In genomic region chr13:24381539-24382265, GRCh38 we compare ENCODE assay signal across 17 cellular contexts.
DNase-seq lines count a peak whose midpoint lies in the region; TF ChIP-seq lines count a peak whose summit lies in the region.
"Had no signal": no experiment of that assay in that cellular context is flagged by ENCODE, and none has a peak within 500 bp of the region (broad histone marks: within the 10 kb centered on the region; RNA-seq: fewer than 3 reads in every experiment).

No MANE protein-coding gene starts in this region.

- H3K9me3 ChIP-seq in HUES48 (ENCODE audit: control insufficient read depth, insufficient read depth, low read length) (no peaks in the 10 kb centered on the region), neuronal stem cell (replicated peaks in 1 of 2; ENCODE audit: control insufficient read depth in 2 of 2, insufficient read depth in 1 of 2, low read depth in 1 of 2, low read length in 2 of 2) (no peaks in the 10 kb centered on the region), suprapubic skin (no peaks in the 10 kb centered on the region)
- H3K9me3 ChIP-seq: BLaER1, pancreas had no signal

- H2BK5ac ChIP-seq in neuronal stem cell (ENCODE audit: low read length): no peak overlapping the region

- H3K4ac ChIP-seq in neuronal stem cell (ENCODE audit: low read length): no peak overlapping the region

- peak overlapping the region; percentile 10 for H3K27ac Mint-ChIP-seq in chondrocyte (ENCODE audit: unreplicated experiment)

- H3K36me3 ChIP-seq in BJ (ENCODE audit: control insufficient read depth, insufficient read depth, low read length): no peaks in the 10 kb centered on the region
- no peaks in the 10 kb centered on the region for H3K36me3 ChIP-seq in HUES48 (ENCODE audit: control insufficient read depth, insufficient read depth, low read length)
- no peaks in the 10 kb centered on the region for H3K36me3 ChIP-seq in neuronal stem cell (replicated peaks in 1 of 2; ENCODE audit: control insufficient read depth in 2 of 2, insufficient read depth in 2 of 2, low read length in 2 of 2)
- no peaks in the 10 kb centered on the region for H3K36me3 ChIP-seq in suprapubic skin
- H3K36me3 ChIP-seq: BLaER1, pancreas had no signal

- no peaks in the 10 kb centered on the region for H3K36me3 Mint-ChIP-seq in chondrocyte (ENCODE audit: low read depth)

- no peak for TF ChIP-seq EP300 in suprapubic skin (IDR thresholded peaks at IDR 0.05)

- H3K18ac ChIP-seq in neuronal stem cell (ENCODE audit: low read length): no peak overlapping the region

- no peaks in the 10 kb centered on the region for H3K27me3 ChIP-seq in BJ (ENCODE audit: control insufficient read depth, insufficient read depth, low read length)
- no peaks in the 10 kb centered on the region for H3K27me3 ChIP-seq in HUES48 (ENCODE audit: control insufficient read depth, insufficient read depth, low read length)
- no peaks in the 10 kb centered on the region for H3K27me3 ChIP-seq in neuronal stem cell (ENCODE audit: control insufficient read depth in 3 of 3, insufficient read depth in 3 of 3, low read depth in 1 of 3, low read length in 3 of 3)
- no peaks in the 10 kb centered on the region for H3K27me3 ChIP-seq in suprapubic skin
- H3K27me3 ChIP-seq: BLaER1, pancreas had no signal

- no peaks in the 10 kb centered on the region for H3K4me1 Mint-ChIP-seq in chondrocyte (ENCODE audit: low read depth)

- no peak overlapping the region for H2BK12ac ChIP-seq in neuronal stem cell (ENCODE audit: low read length)

- H3K23ac ChIP-seq in neuronal stem cell (ENCODE audit: low read depth, low read length, poor library complexity): no peak overlapping the region

- H3K14ac ChIP-seq in neuronal stem cell (ENCODE audit: low read length): no peak overlapping the region

- POLR2A ChIA-PET in BJ (lab: Charles Lee): no interaction called here

- no peaks in the 10 kb centered on the region for H3K79me1 ChIP-seq in neuronal stem cell (ENCODE audit: low read depth, low read length)

- H3K4me3 ChIP-seq in BJ (ENCODE audit: low read depth, low read length): no peak overlapping the region
- no peak overlapping the region for H3K4me3 ChIP-seq in HUES48 (ENCODE audit: low read depth, low read length)
- no peak overlapping the region for H3K4me3 ChIP-seq in neuronal stem cell (ENCODE audit: low read length in 2 of 2)
- no peak overlapping the region for H3K4me3 ChIP-seq in suprapubic skin
- H3K4me3 ChIP-seq: BLaER1, pancreas had no signal

- peaks cover 28% of the 10 kb centered on the region for H3K27me3 Mint-ChIP-seq in chondrocyte (ENCODE audit: low read depth)

- DNase-seq in BJ (ENCODE audit: low read depth) (peak; percentile 1), chondrocyte (ENCODE audit: low spot score) (no peak), neuronal stem cell (ENCODE audit: low spot score) (no peak), foreskin melanocyte (no peak), H4 (ENCODE audit: low spot score) (no peak), NCI-H446 treated with DMSO at 0.1 percent for 48 hours (lab: John Stamatoyannopoulos, UW) (no peak), suprapubic skin (ENCODE audit: low spot score in 2 of 2) (no peak)
- DNase-seq: activated effector memory CD4-positive, alpha-beta T cell treated with anti-CD3 and anti-CD28 coated beads, Interleukin-2, amount 50 U/mL, for 16 hours; dermis blood vessel endothelial cell; DMS153; erythroblast; hippocampal formation; Karpas-422; NCI-H2029 treated with DMSO at 0.1 percent for 48 hours; pancreas had no signal

- no peak for TF ChIP-seq POLR2A in suprapubic skin (IDR thresholded peaks at IDR 0.05)

- H2BK120ac ChIP-seq in neuronal stem cell (ENCODE audit: low read depth, low read length): no peak overlapping the region

- no CpG with 5 or more reads among the region's 14 CpGs for WGBS in neuronal stem cell (ENCODE audit: extremely low coverage in 2 of 2, insufficient read length in 2 of 2, insufficient replicate concordance in 1 of 2), 2 donors
- 87% methylated on average over 8 of the region's 14 CpGs for WGBS in suprapubic skin

- H3K9me3 Mint-ChIP-seq in chondrocyte (ENCODE audit: low read depth): no peaks in the 10 kb centered on the region

- H3K9ac ChIP-seq in HUES48 (ENCODE audit: low read depth, low read length): no peak overlapping the region
- H3K9ac ChIP-seq in neuronal stem cell (ENCODE audit: low read depth, low read length, poor library complexity): no peak overlapping the region
- H3K9ac ChIP-seq: BLaER1 had no signal

- no peak overlapping the region for H3K4me3 Mint-ChIP-seq in chondrocyte (ENCODE audit: unreplicated experiment)

- H2AK5ac ChIP-seq in neuronal stem cell (ENCODE audit: low read depth, low read length): no peak overlapping the region

- no peak overlapping the region for H4K91ac ChIP-seq in neuronal stem cell (ENCODE audit: low read depth, low read length, poor library complexity)

- H3K4me2 ChIP-seq in neuronal stem cell (ENCODE audit: insufficient read depth, low read length, poor library complexity, severe bottlenecking): no peak overlapping the region
- H3K4me2 ChIP-seq: BLaER1 had no signal

- H4K8ac ChIP-seq in neuronal stem cell (ENCODE audit: low read depth, low read length): no peak overlapping the region

- no peak overlapping the region for H2BK15ac ChIP-seq in neuronal stem cell (ENCODE audit: low read length)

- no peaks in the 10 kb centered on the region for H3K4me1 ChIP-seq in HUES48 (ENCODE audit: control insufficient read depth, insufficient read depth, low read length)
- no peaks in the 10 kb centered on the region for H3K4me1 ChIP-seq in neuronal stem cell (ENCODE audit: control insufficient read depth in 2 of 2, insufficient read depth in 1 of 2, low read depth in 1 of 2, low read length in 2 of 2)
- H3K4me1 ChIP-seq in suprapubic skin: no peaks in the 10 kb centered on the region
- H3K4me1 ChIP-seq: BLaER1, pancreas had no signal

- CTCF ChIA-PET in BJ (lab: Yijun Ruan, JAX): no interaction called here

- H3K27ac ChIP-seq in HUES48 (ENCODE audit: low read depth, low read length) (peak overlapping the region; percentile 31), neuronal stem cell (replicated peaks; ENCODE audit: low read length) (no peak overlapping the region), suprapubic skin (no peak overlapping the region)
- H3K27ac ChIP-seq: BLaER1, pancreas had no signal

- TF ChIP-seq CTCF in BJ (IDR thresholded peaks at IDR 0.05; ENCODE audit: insufficient read depth, low read depth, low read length) (no peak), chondrocyte (IDR thresholded peaks at IDR 0.05) (no peak), suprapubic skin (IDR thresholded peaks at IDR 0.05) (no peak)

- peak overlapping the region; percentile 41 for H2AFZ ChIP-seq in neuronal stem cell (ENCODE audit: low read length)
